Comparison of ENCODE assay signal across 28 cellular contexts in the genomic region with DNA sequence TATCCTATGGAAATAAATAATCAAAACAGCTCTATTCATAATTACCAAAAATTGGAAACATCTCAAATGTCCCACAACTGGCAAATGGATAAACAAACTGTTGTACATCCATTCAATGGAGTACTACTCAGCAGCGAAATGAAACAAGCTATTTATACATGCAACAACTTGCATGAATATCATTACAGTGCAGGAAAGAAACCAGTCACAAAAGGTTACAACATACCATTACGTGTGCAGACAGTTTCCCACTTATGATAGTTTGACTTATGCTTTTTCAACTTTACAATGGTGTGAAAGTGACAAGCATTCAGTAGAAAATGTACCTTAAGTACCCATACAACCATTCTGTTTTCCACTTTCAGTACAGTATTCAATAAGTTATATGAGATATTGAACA.
"Had no signal": no experiment of that assay in that cellular context is flagged by ENCODE, and none has a peak within 500 bp of the region (broad histone marks: within the 10 kb centered on the region; RNA-seq: fewer than 3 reads in every experiment).

No MANE protein-coding gene starts in this region.

- H3K4me3 ChIP-seq: MG63, SJSA1 had no signal

- ATAC-seq: activated CD8-positive, alpha-beta T cell treated with anti-CD3 and anti-CD28 coated beads for 36 hours; activated T-cell treated with anti-CD3 and anti-CD28 coated beads, Interleukin-2, amount 50 U/mL, for 72 hours; activated T-helper 17 cell treated with anti-CD3 and anti-CD28 coated beads, Interleukin-2, amount 50 U/mL, for 72 hours had no signal

- H3K27ac ChIP-seq: brain microvascular endothelial cell, SJSA1 had no signal

- H3K36me3 ChIP-seq: brain microvascular endothelial cell, MG63, SJSA1 had no signal

- H3K27me3 ChIP-seq: brain microvascular endothelial cell, MG63, SJSA1 had no signal

- DNase-seq: activated CD4-positive, alpha-beta T cell treated with anti-CD3 and anti-CD28 coated beads, Interleukin-2, amount 10 ng/mL, durations not matched to agents 24 days and 14 days; activated CD4-positive, alpha-beta T cell treated with anti-CD3 and anti-CD28 coated beads, Interleukin-2, amount 50 U/mL, for 4 hours; activated CD8-positive, alpha-beta T cell treated with anti-CD3 and anti-CD28 coated beads for 36 hours; activated effector memory CD4-positive, alpha-beta T cell treated with anti-CD3 and anti-CD28 coated beads, Interleukin-2, amount 50 U/mL, for 16 hours; activated naive CD4-positive, alpha-beta T cell; activated naive CD4-positive, alpha-beta T cell treated with anti-CD3 and anti-CD28 coated beads, Interleukin-2, amount 50 U/mL, for 16 hours; activated naive CD8-positive, alpha-beta T cell treated with anti-CD3 and anti-CD28 coated beads for 36 hours; activated T-cell treated with anti-CD3 and anti-CD28 coated beads, Interleukin-2, amount 50 U/mL, for 1 hour; activated T-cell treated with anti-CD3 and anti-CD28 coated beads, Interleukin-2, amount 50 U/mL, for 72 hours; amniotic stem cell; aorta; brain microvascular endothelial cell; Karpas-422; KBM-7; MG63; NCI-H1105; NCI-H1436; NCI-H1694; NCI-H1930; NCI-H2081 treated with DMSO at 0.1 percent for 48 hours; NCI-H345; NCI-H524 treated with DMSO at 0.1 percent for 48 hours; NK-92 treated with Interleukin-12 subunit alpha and Interleukin-12 subunit beta, amount 100 ng/mL, for 24 hours; OCI-M1; SHP77 treated with DMSO at 0.1 percent for 48 hours; T1000 had no signal

- H3K9me3 ChIP-seq: MG63, SJSA1 had no signal

- H3K4me1 ChIP-seq: SJSA1 had no signal
